ENCODE assay signal across 9 cellular contexts in the genomic region with DNA sequence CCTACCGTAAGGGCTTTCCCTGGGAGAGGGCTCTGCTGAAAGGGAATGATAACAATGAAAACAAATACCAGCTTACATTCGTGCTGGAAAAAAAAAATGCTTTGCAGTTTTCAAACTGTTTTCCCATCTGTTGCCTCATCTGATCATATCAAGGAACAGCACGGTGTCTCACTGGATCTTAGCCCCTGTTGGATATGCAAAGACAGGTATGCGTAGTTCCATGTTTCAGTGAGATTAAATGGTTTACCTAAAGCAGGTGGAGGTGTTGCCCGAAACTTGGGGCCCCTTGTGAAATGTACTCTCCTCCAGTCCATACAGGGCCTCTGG.
DNase-seq lines count a peak whose midpoint lies in the region; ATAC-seq and TF ChIP-seq lines count a peak whose summit lies in the region.
"Had no signal": no experiment of that assay in that cellular context is flagged by ENCODE, and none has a peak within 500 bp of the region (broad histone marks: within the 10 kb centered on the region; RNA-seq: fewer than 3 reads in every experiment).

No MANE protein-coding gene starts in this region.

- intact Hi-C loops in Panc1 (cut with micrococcal nuclease; ENCODE audit: unreplicated experiment) = no loop called here

- peak overlapping the region; percentile 82 for H3K4me3 Mint-ChIP-seq in progenitor cell of endocrine pancreas (ENCODE audit: low read depth)

- POLR2A ChIA-PET in Panc1 (lab: Charles Lee) = no interaction called here

- DNase-seq in G401 (ENCODE audit: low spot score) = peak; percentile 76
- DNase-seq in Panc1 (ENCODE audit: low read depth, low spot score) = no peak
- no peak for DNase-seq in epithelial cell of proximal tubule (ENCODE audit: low read depth)
- DNase-seq in progenitor cell of endocrine pancreas (ENCODE audit: low spot score, unreplicated experiment) = no peak
- DNase-seq in NCI-H2107 (lab: John Stamatoyannopoulos, UW) = no peak
- DNase-seq in mesenteric fat pad (ENCODE audit: low spot score) = no peak
- DNase-seq in KBM-7 = no peak
- DNase-seq: NCI-H1417 treated with DMSO at 0.1 percent for 48 hours had no signal

- H3K4me3 ChIP-seq in Panc1 (ENCODE audit: low read depth in 2 of 2, low read length in 2 of 2) (peak overlapping the region; percentile 73 to 84), epithelial cell of proximal tubule (ENCODE audit: low read depth, low read length) (peak overlapping the region; percentile 85)

- no peak for TF ChIP-seq CTCF in Panc1 (IDR thresholded peaks at IDR 0.05)
- no peak for TF ChIP-seq CTCF in epithelial cell of proximal tubule (conservative IDR thresholded peaks at IDR 0.05; ENCODE audit: low read depth, low read length)
- TF ChIP-seq CTCF in progenitor cell of endocrine pancreas (IDR thresholded peaks at IDR 0.05; ENCODE audit: unreplicated experiment) = no peak

- in situ Hi-C loops in G401 (cut with HindIII; ENCODE audit: low sequenced_read_pairs) = no loop called here
- in situ Hi-C loops in Panc1 (cut with HindIII; ENCODE audit: low pct_unique_long_range_greater_than_20kb, low sequenced_read_pairs) = no loop called here
- in situ Hi-C loops in KBM-7 (cut with MboI; ENCODE audit: low pct_unique_long_range_greater_than_20kb, low sequenced_read_pairs) = no loop called here

- H3K4me1 ChIP-seq in Panc1 (ENCODE audit: control insufficient read depth, insufficient read depth, low read length) = peaks cover 18% of the 10 kb centered on the region

- BruUV-seq in Panc1 (replicated peaks; lab: Mats Ljungman, UMichigan) = no TSS peak

- peak overlapping the region; percentile 89 for H3K27ac ChIP-seq in Panc1 (ENCODE audit: low read length)

- peaks cover 24% of the 10 kb centered on the region for H3K4me1 Mint-ChIP-seq in progenitor cell of endocrine pancreas (ENCODE audit: low read depth)

- peaks cover 21% of the 10 kb centered on the region for H3K27me3 Mint-ChIP-seq in progenitor cell of endocrine pancreas

- ATAC-seq in Panc1 = no peak
- ATAC-seq in GM18907 (IDR thresholded peaks at IDR 0.05; ENCODE audit: unreplicated experiment) = no peak

- H3K27me3 ChIP-seq in Panc1 (ENCODE audit: control insufficient read depth, insufficient read depth, low read length) = peaks cover 2% of the 10 kb centered on the region; the same call in 1 of the 2 replicates

- no peaks in the 10 kb centered on the region for H3K36me3 Mint-ChIP-seq in progenitor cell of endocrine pancreas (ENCODE audit: insufficient read depth)

- H3K27ac Mint-ChIP-seq in progenitor cell of endocrine pancreas = peak overlapping the region; percentile 94

- H3K36me3 ChIP-seq in Panc1 (ENCODE audit: control insufficient read depth, insufficient read depth, low read length) = no peaks in the 10 kb centered on the region

- H3K9me3 ChIP-seq in Panc1 (ENCODE audit: control insufficient read depth, insufficient read depth, low read depth, low read length) = no peaks in the 10 kb centered on the region

- H3K9me3 Mint-ChIP-seq in progenitor cell of endocrine pancreas (ENCODE audit: low read depth) = no peaks in the 10 kb centered on the region

- CTCF ChIA-PET in Panc1 (lab: Charles Lee) = no interaction called here
